ENCODE assay signal across 23 cellular contexts in genomic region chr11:69545976-69546617, GRCh38.
DNase-seq lines count a peak whose midpoint lies in the region; ATAC-seq and TF ChIP-seq lines count a peak whose summit lies in the region.
"Had no signal": no experiment of that assay in that cellular context is flagged by ENCODE, and none has a peak within 500 bp of the region (broad histone marks: within the 10 kb centered on the region; RNA-seq: fewer than 3 reads in every experiment).

No MANE protein-coding gene starts in this region.

- H3K27me3 ChIP-seq in lower lobe of right lung (ENCODE audit: low read depth), result no peaks in the 10 kb centered on the region
- H3K27me3 ChIP-seq in thyroid gland, result no peaks in the 10 kb centered on the region
- H3K27me3 ChIP-seq: adrenal gland, BLaER1, SJSA1, suprapubic skin, vagina had no signal

- no peak for DNase-seq in activated naive CD8-positive, alpha-beta T cell treated with anti-CD3 and anti-CD28 coated beads, Interleukin-2, amount 50 U/mL, for 24 hours
- DNase-seq in activated naive CD8-positive, alpha-beta T cell treated with anti-CD3 and anti-CD28 coated beads for 36 hours, result no peak
- no peak for DNase-seq in T-helper 17 cell
- DNase-seq in lower lobe of right lung, result peak; percentile 31
- DNase-seq in thyroid gland, result peak; percentile 66 to 68
- DNase-seq in amniotic stem cell (lab: John Stamatoyannopoulos, UW), result no peak
- DNase-seq in GDM1 (lab: John Stamatoyannopoulos, UW), result no peak
- DNase-seq in NAMALWA (ENCODE audit: low spot score), result no peak
- DNase-seq: activated gamma-delta T cell, adrenal gland, dermis blood vessel endothelial cell, DMS79 treated with DMSO at 0.1 percent for 48 hours, NCI-H1048, NCI-H187 treated with DMSO at 0.1 percent for 48 hours, NCI-H526 treated with DMSO at 0.1 percent for 48 hours, psoas muscle had no signal

- 57 to 69% methylated on average over 13 to 14 of the region's 18 CpGs for WGBS in thyroid gland, 2 donors

- H3K27ac ChIP-seq in lower lobe of right lung (no peak overlapping the region), thyroid gland (no peak overlapping the region)
- H3K27ac ChIP-seq: adrenal gland, BLaER1, gastroesophageal sphincter, psoas muscle, SJSA1, suprapubic skin, vagina had no signal

- no peak overlapping the region for H3K4me3 ChIP-seq in lower lobe of right lung
- H3K4me3 ChIP-seq in thyroid gland (replicated peaks in 1 of 3), result no peak overlapping the region
- H3K4me3 ChIP-seq: adrenal gland, BLaER1, gastroesophageal sphincter, lung, psoas muscle, SJSA1, suprapubic skin, vagina had no signal

- peaks cover 21% of the 10 kb centered on the region for H3K4me1 Mint-ChIP-seq in activated naive CD8-positive, alpha-beta T cell treated with anti-CD3 and anti-CD28 coated beads, Interleukin-2, amount 50 U/mL, for 24 hours
- H3K4me1 Mint-ChIP-seq in activated naive CD8-positive, alpha-beta T cell treated with anti-CD3 and anti-CD28 coated beads for 36 hours, result peaks cover 9% of the 10 kb centered on the region
- peaks cover 10% of the 10 kb centered on the region for H3K4me1 Mint-ChIP-seq in T-helper 17 cell

- ATAC-seq in activated naive CD8-positive, alpha-beta T cell treated with anti-CD3 and anti-CD28 coated beads, Interleukin-2, amount 50 U/mL, for 24 hours, result peak; percentile 9
- ATAC-seq in T-helper 17 cell, result no peak
- no peak for ATAC-seq in lower lobe of right lung
- ATAC-seq: gastroesophageal sphincter, psoas muscle had no signal

- intact Hi-C loops in lower lobe of right lung (cut with DNase I) (no loop called here), thyroid gland (cut with DNase I) (no loop called here)

- peaks cover 29% of the 10 kb centered on the region for H3K27me3 Mint-ChIP-seq in activated naive CD8-positive, alpha-beta T cell treated with anti-CD3 and anti-CD28 coated beads, Interleukin-2, amount 50 U/mL, for 24 hours
- H3K27me3 Mint-ChIP-seq in activated naive CD8-positive, alpha-beta T cell treated with anti-CD3 and anti-CD28 coated beads for 36 hours, result peaks cover 14% of the 10 kb centered on the region
- peaks cover 58% of the 10 kb centered on the region for H3K27me3 Mint-ChIP-seq in T-helper 17 cell

- H3K4me1 ChIP-seq in lower lobe of right lung, result peaks cover 9% of the 10 kb centered on the region
- H3K4me1 ChIP-seq in thyroid gland, result peaks cover 4 to 14% of the 10 kb centered on the region in 2 donors
- H3K4me1 ChIP-seq: adrenal gland, Caco-2, gastroesophageal sphincter, psoas muscle had no signal

- no peak overlapping the region for H3K27ac Mint-ChIP-seq in activated naive CD8-positive, alpha-beta T cell treated with anti-CD3 and anti-CD28 coated beads, Interleukin-2, amount 50 U/mL, for 24 hours
- no peak overlapping the region for H3K27ac Mint-ChIP-seq in activated naive CD8-positive, alpha-beta T cell treated with anti-CD3 and anti-CD28 coated beads for 36 hours
- H3K27ac Mint-ChIP-seq in T-helper 17 cell, result no peak overlapping the region

- H3K36me3 ChIP-seq in lower lobe of right lung, result no peaks in the 10 kb centered on the region
- H3K36me3 ChIP-seq in thyroid gland, result no peaks in the 10 kb centered on the region
- H3K36me3 ChIP-seq: adrenal gland, BLaER1, gastroesophageal sphincter, SJSA1, suprapubic skin, vagina had no signal

- H3K4me3 Mint-ChIP-seq in activated naive CD8-positive, alpha-beta T cell treated with anti-CD3 and anti-CD28 coated beads, Interleukin-2, amount 50 U/mL, for 24 hours, result no peak overlapping the region
- H3K4me3 Mint-ChIP-seq in activated naive CD8-positive, alpha-beta T cell treated with anti-CD3 and anti-CD28 coated beads for 36 hours, result no peak overlapping the region
- peak overlapping the region; percentile 19 for H3K4me3 Mint-ChIP-seq in T-helper 17 cell

- peaks cover 11% of the 10 kb centered on the region for H3K36me3 Mint-ChIP-seq in activated naive CD8-positive, alpha-beta T cell treated with anti-CD3 and anti-CD28 coated beads, Interleukin-2, amount 50 U/mL, for 24 hours (ENCODE audit: low read depth)
- no peaks in the 10 kb centered on the region for H3K36me3 Mint-ChIP-seq in activated naive CD8-positive, alpha-beta T cell treated with anti-CD3 and anti-CD28 coated beads for 36 hours
- H3K36me3 Mint-ChIP-seq in T-helper 17 cell (ENCODE audit: low read depth), result peaks cover 5% of the 10 kb centered on the region

- TF ChIP-seq POLR2A in thyroid gland (IDR thresholded peaks at IDR 0.05), result no peak

- peaks cover 18% of the 10 kb centered on the region for H3K9me3 Mint-ChIP-seq in activated naive CD8-positive, alpha-beta T cell treated with anti-CD3 and anti-CD28 coated beads, Interleukin-2, amount 50 U/mL, for 24 hours
- peaks cover 21% of the 10 kb centered on the region for H3K9me3 Mint-ChIP-seq in activated naive CD8-positive, alpha-beta T cell treated with anti-CD3 and anti-CD28 coated beads for 36 hours

- TF ChIP-seq CTCF in lower lobe of right lung (IDR thresholded peaks at IDR 0.05) (no peak), thyroid gland (IDR thresholded peaks at IDR 0.05) (no peak)

- H3K9me3 ChIP-seq in T-helper 17 cell (ENCODE audit: control insufficient read depth, low read length, poor library complexity, severe bottlenecking) (no peaks in the 10 kb centered on the region), lower lobe of right lung (peaks cover 17% of the 10 kb centered on the region), thyroid gland (no peaks in the 10 kb centered on the region)
- H3K9me3 ChIP-seq: vagina had no signal

Comparison
In these comparisons a context has a peak if more than half of its experiments do, and no peak if none do; other contexts are left out.
1. DNase-seq: peak in lower lobe of right lung (single experiment) and thyroid gland (2 of 2); none in activated naive CD8-positive, alpha-beta T cell treated with anti-CD3 and anti-CD28 coated beads, Interleukin-2, amount 50 U/mL, for 24 hours (single experiment), activated naive CD8-positive, alpha-beta T cell treated with anti-CD3 and anti-CD28 coated beads for 36 hours (single experiment), T-helper 17 cell (0 of 3), amniotic stem cell (single experiment), GDM1 (single experiment) and NAMALWA (single experiment).